ENCODE assay signal across 8 cellular contexts in genomic region chr5:90434116-90434714, GRCh38. TPM values are rescaled to one million over a fixed set of nuclear protein-coding genes. Genes with fewer than 3 reads are reported as not detected.
DNase-seq lines count a peak whose midpoint lies in the region; ATAC-seq, FAIRE-seq and TF ChIP-seq lines count a peak whose summit lies in the region.

No MANE protein-coding gene starts in this region.

- TF ChIP-seq CTCF in choroid plexus epithelial cell (conservative IDR thresholded peaks at IDR 0.05; ENCODE audit: low read depth, low read length) (peak; percentile 89), type B pancreatic cell (conservative IDR thresholded peaks at IDR 0.05) (peak; percentile 74)

- peaks cover 7% of the 10 kb centered on the region for H3K4me1 Mint-ChIP-seq in type B pancreatic cell (ENCODE audit: unreplicated experiment)

- H3K36me3 Mint-ChIP-seq in type B pancreatic cell = no peaks in the 10 kb centered on the region

- DNase-seq in Ammon's horn (ENCODE audit: low spot score) = peak; percentile 74
- peak; percentile 57 for DNase-seq in KBM-7
- peak; percentile 74 for DNase-seq in choroid plexus epithelial cell (ENCODE audit: low read depth)
- peak; percentile 32 for DNase-seq in myocyte (ENCODE audit: low read depth)
- DNase-seq in type B pancreatic cell (ENCODE audit: extremely low spot score, unreplicated experiment) = no peak
- no peak for DNase-seq in DMS153 treated with DMSO at 0.1 percent for 48 hours (lab: John Stamatoyannopoulos, UW; ENCODE audit: unreplicated experiment)

- H3K27ac Mint-ChIP-seq in type B pancreatic cell = no peak overlapping the region

- no peaks in the 10 kb centered on the region for H3K9me3 Mint-ChIP-seq in type B pancreatic cell

- no peak overlapping the region for H3K4me3 Mint-ChIP-seq in type B pancreatic cell

- peak; percentile 56 for ATAC-seq in GM18517 (IDR thresholded peaks at IDR 0.05; ENCODE audit: unreplicated experiment)

- in situ Hi-C loops in KBM-7 (cut with MboI; ENCODE audit: low pct_unique_long_range_greater_than_20kb, low sequenced_read_pairs) = no loop called here

- peaks cover 9% of the 10 kb centered on the region for H3K27me3 Mint-ChIP-seq in type B pancreatic cell

- peak; percentile 60 for FAIRE-seq in TTC549 (lab: Jason Lieb, UNC)

- no peak overlapping the region for H3K4me3 ChIP-seq in choroid plexus epithelial cell (ENCODE audit: low read depth, low read length)

RNA-seq across cellular contexts. Expression of gene CETN3, which starts 24.7 kb away (rescaled TPM):
- 4.9 and 14.0 TPM in 2 replicates for total RNA-seq in myocyte
- 17.2 TPM for polyA plus RNA-seq in myocyte (2012)
- 27.6 and 37.5 TPM in 2 replicates for total RNA-seq in type B pancreatic cell (ENCODE audit: low replicate concordance)

RNA-seq across cellular contexts. Expression of gene MBLAC2, which starts 40.4 kb away (rescaled TPM):
- 3.7 and 4.9 TPM in 2 replicates for total RNA-seq in myocyte
- polyA plus RNA-seq in myocyte (2012) = 2.7 TPM
- total RNA-seq in type B pancreatic cell (ENCODE audit: low replicate concordance) = 3.9 and 6.2 TPM in 2 replicates

RNA-seq across cellular contexts. Expression of gene POLR3G, which starts 40.4 kb away (rescaled TPM):
- total RNA-seq in myocyte (2.3 and 5.3 TPM in 2 replicates), type B pancreatic cell (ENCODE audit: low replicate concordance) (1.1 and 2.4 TPM in 2 replicates)
- polyA plus RNA-seq in myocyte (2012) = 0.69 TPM

Comparison
In these comparisons a context has a peak if more than half of its experiments do, and no peak if none do; other contexts are left out.
1. DNase-seq: peak in Ammon's horn (single experiment), KBM-7 (single experiment), choroid plexus epithelial cell (single experiment) and myocyte (single experiment); none in type B pancreatic cell (single experiment) and DMS153 treated with DMSO at 0.1 percent for 48 hours (single experiment).